Comparison of ENCODE assay signal across 9 cellular contexts in genomic region chr16:80974649-80975376, GRCh38. TPM values are rescaled to one million over a fixed set of nuclear protein-coding genes. Genes with fewer than 3 reads are reported as not detected.
A peak's percentile ranks its signal among the peaks of the same experiment; 100 is the strongest.
DNase-seq lines count a peak whose midpoint lies in the region; TF ChIP-seq lines count a peak whose summit lies in the region.
"Had no signal": no experiment of that assay in that cellular context is flagged by ENCODE, and none has a peak within 500 bp of the region (broad histone marks: within the 10 kb centered on the region; RNA-seq: fewer than 3 reads in every experiment).

No MANE protein-coding gene starts in this region.

- no peaks in the 10 kb centered on the region for H3K27me3 ChIP-seq in endodermal cell (ENCODE audit: control insufficient read depth, insufficient read depth, low read length, poor library complexity, severe bottlenecking)
- H3K27me3 ChIP-seq in neural cell (ENCODE audit: insufficient read depth, low read depth, low read length): no peaks in the 10 kb centered on the region
- no peaks in the 10 kb centered on the region for H3K27me3 ChIP-seq in ovary
- H3K27me3 ChIP-seq: upper lobe of left lung had no signal

- no peaks in the 10 kb centered on the region for H3K9me2 ChIP-seq in neural cell (ENCODE audit: insufficient read depth, low read length)

- intact Hi-C loops in ovary (cut with DNase I): no loop called here

- no peaks in the 10 kb centered on the region for H4K20me1 ChIP-seq in neural cell (ENCODE audit: insufficient read depth)

- no peak overlapping the region for H3K9ac ChIP-seq in endodermal cell (ENCODE audit: extremely low read depth, low read length, poor library complexity, severe bottlenecking)
- no peak overlapping the region for H3K9ac ChIP-seq in neural cell (ENCODE audit: low read length)

- H3F3A ChIP-seq in neural cell (ENCODE audit: insufficient read depth, low read length, poor library complexity, severe bottlenecking): no peaks in the 10 kb centered on the region

- TF ChIP-seq EP300 in neural cell (conservative IDR thresholded peaks at IDR 0.05; ENCODE audit: poor library complexity, severe bottlenecking): no peak
- TF ChIP-seq EP300 in ovary (IDR thresholded peaks at IDR 0.05): no peak

- no peaks in the 10 kb centered on the region for H3K79me2 ChIP-seq in neural cell (replicated peaks; ENCODE audit: insufficient read depth, low read length)

- peak; percentile 33 for TF ChIP-seq RAD21 in neural cell (conservative IDR thresholded peaks at IDR 0.05)

- no peaks in the 10 kb centered on the region for H3K9me3 ChIP-seq in endodermal cell (ENCODE audit: control insufficient read depth, low read length)
- no peaks in the 10 kb centered on the region for H3K9me3 ChIP-seq in neural cell (ENCODE audit: low read length)
- H3K9me3 ChIP-seq in ovary: no peaks in the 10 kb centered on the region
- H3K9me3 ChIP-seq: upper lobe of left lung had no signal

- H3K36me3 ChIP-seq in endodermal cell (ENCODE audit: control insufficient read depth, insufficient read depth, low read length): peaks cover 19% of the 10 kb centered on the region
- no peaks in the 10 kb centered on the region for H3K36me3 ChIP-seq in neural cell (ENCODE audit: insufficient read depth, low read length)
- no peaks in the 10 kb centered on the region for H3K36me3 ChIP-seq in ovary

- peaks cover 9% of the 10 kb centered on the region for H3K4me1 Mint-ChIP-seq in endodermal cell

- H3K4me2 ChIP-seq in neural cell (ENCODE audit: low read length): no peak overlapping the region

- no peaks in the 10 kb centered on the region for H3K4me1 ChIP-seq in endodermal cell (ENCODE audit: control insufficient read depth, insufficient read depth, low read length)
- no peaks in the 10 kb centered on the region for H3K4me1 ChIP-seq in ovary (ENCODE audit: insufficient read depth)
- H3K4me1 ChIP-seq: upper lobe of left lung had no signal

- H2AFZ ChIP-seq in neural cell (ENCODE audit: low read depth, low read length): no peak overlapping the region

- no peak overlapping the region for H3K4me3 Mint-ChIP-seq in endodermal cell

- no peak overlapping the region for H3K27ac ChIP-seq in endodermal cell (ENCODE audit: low read depth, low read length)
- H3K27ac ChIP-seq in neural cell (ENCODE audit: low read length): no peak overlapping the region
- no peak overlapping the region for H3K27ac ChIP-seq in ovary
- H3K27ac ChIP-seq: upper lobe of left lung had no signal

- H3K36me3 Mint-ChIP-seq in endodermal cell (ENCODE audit: low read depth): peaks cover 16% of the 10 kb centered on the region

- H3K9me3 Mint-ChIP-seq in endodermal cell: no peaks in the 10 kb centered on the region

- DNase-seq in GM12865 (ENCODE audit: low read depth): no peak
- DNase-seq in NCI-H524 treated with DMSO at 0.1 percent for 48 hours (lab: John Stamatoyannopoulos, UW): peak; percentile 71
- peak; percentile 73 for DNase-seq in endodermal cell
- no peak for DNase-seq in ovary
- no peak for DNase-seq in nucleus accumbens (lab: John Stamatoyannopoulos, UW)
- DNase-seq in inferior parietal cortex (ENCODE audit: extremely low spot score): no peak
- no peak for DNase-seq in NCI-H1105 (lab: John Stamatoyannopoulos, UW)
- DNase-seq: upper lobe of left lung had no signal

- TF ChIP-seq CTCF in GM12865 (IDR thresholded peaks at IDR 0.05; ENCODE audit: insufficient read depth, low read depth, low read length, missing control alignments) (peak; percentile 19), endodermal cell (conservative IDR thresholded peaks at IDR 0.05) (peak; percentile 80), neural cell (IDR thresholded peaks at IDR 0.05; ENCODE audit: poor library complexity, severe bottlenecking) (peak; percentile 84), ovary (IDR thresholded peaks at IDR 0.05) (no peak)

- H3K27ac Mint-ChIP-seq in endodermal cell: peak overlapping the region; percentile 54

- no peaks in the 10 kb centered on the region for H3K27me3 Mint-ChIP-seq in endodermal cell (ENCODE audit: insufficient read depth)

- H3K4me3 ChIP-seq in GM12865 (ENCODE audit: low read depth, low read length): no peak overlapping the region
- no peak overlapping the region for H3K4me3 ChIP-seq in endodermal cell (ENCODE audit: low read length)
- no peak overlapping the region for H3K4me3 ChIP-seq in neural cell (ENCODE audit: low read length)
- H3K4me3 ChIP-seq in ovary: no peak overlapping the region
- H3K4me3 ChIP-seq: upper lobe of left lung had no signal

- TF ChIP-seq POLR2A in ovary (IDR thresholded peaks at IDR 0.05): no peak

- WGBS in endodermal cell (ENCODE audit: insufficient coverage in 1 of 2, insufficient read length in 1 of 2), 2 experiments: 85 to 86% methylated on average over 2 to 6 of the region's 6 CpGs
- 90 to 92% (median 90%) methylated on average over 6 of the region's 6 CpGs for WGBS in ovary, 3 donors

TF ChIP-seq in neural cell, 6 proteins besides CTCF, POLR2A, EP300 and RAD21:
- TF ChIP-seq MXI1 (conservative IDR thresholded peaks at IDR 0.05; ENCODE audit: poor library complexity, severe bottlenecking) (no peak), TAF1 (IDR thresholded peaks at IDR 0.05; ENCODE audit: low read depth) (no peak), SMC3 (conservative IDR thresholded peaks at IDR 0.05; ENCODE audit: poor library complexity) (peak; percentile 50)

RNA-seq across cellular contexts. Expression of gene CMC2, which starts 31.9 kb away (rescaled TPM):
- total RNA-seq in endodermal cell (100 to 1,000 TPM in 1 of 2 donors, 10 to 100 TPM in 1; 73.8 to 103 TPM), ovary (10 to 100 TPM; 19.1 to 41.1 (median 25.9) TPM)
- 127 TPM for polyA plus RNA-seq in endodermal cell (2013, experiment 1 of 2)
- polyA plus RNA-seq in endodermal cell (2013, experiment 2 of 2): 147 TPM
- polyA plus RNA-seq in neural cell (168 and 172 TPM in 2 replicates), ovary (10 to 100 TPM; 24.3 to 39.6 TPM)
- 31.7 and 41.3 TPM in 2 replicates for polyA minus RNA-seq in neural cell

RNA-seq across cellular contexts. Expression of gene CENPN, which starts 32.2 kb away (rescaled TPM):
- 10 to 100 TPM; 45.1 to 52.8 TPM for total RNA-seq in endodermal cell
- 53.6 TPM for polyA plus RNA-seq in endodermal cell (2013, experiment 1 of 2)
- 55.8 TPM for polyA plus RNA-seq in endodermal cell (2013, experiment 2 of 2)
- 1.9 and 5.3 TPM in 2 replicates for polyA plus RNA-seq in neural cell
- 2.7 and 2.9 TPM in 2 replicates for polyA minus RNA-seq in neural cell
- 1 to 10 TPM; 1.4 to 4.0 (median 2.8) TPM for total RNA-seq in ovary
- polyA plus RNA-seq in ovary: 1 to 10 TPM; 2.0 to 8.2 TPM

Comparison
In these comparisons a context has a peak if more than half of its experiments do, and no peak if none do; other contexts are left out.
1. DNase-seq: peak in NCI-H524 treated with DMSO at 0.1 percent for 48 hours (single experiment) and endodermal cell (single experiment); none in GM12865 (single experiment), ovary (0 of 5), nucleus accumbens (0 of 56), inferior parietal cortex (single experiment) and NCI-H1105 (single experiment).
2. CTCF ChIP-seq: peak in GM12865 (single experiment), endodermal cell (single experiment) and neural cell (single experiment); none in ovary (0 of 3).
3. RNA of gene CENPN, which starts 32.2 kb away (total RNA-seq): 45.1 to 52.8 TPM in endodermal cell; 1.4 to 4.0 TPM in ovary; every median in the first group is over 4 times any median in the second.